1 cellular context compared by ENCODE assay signal in the genomic region with DNA sequence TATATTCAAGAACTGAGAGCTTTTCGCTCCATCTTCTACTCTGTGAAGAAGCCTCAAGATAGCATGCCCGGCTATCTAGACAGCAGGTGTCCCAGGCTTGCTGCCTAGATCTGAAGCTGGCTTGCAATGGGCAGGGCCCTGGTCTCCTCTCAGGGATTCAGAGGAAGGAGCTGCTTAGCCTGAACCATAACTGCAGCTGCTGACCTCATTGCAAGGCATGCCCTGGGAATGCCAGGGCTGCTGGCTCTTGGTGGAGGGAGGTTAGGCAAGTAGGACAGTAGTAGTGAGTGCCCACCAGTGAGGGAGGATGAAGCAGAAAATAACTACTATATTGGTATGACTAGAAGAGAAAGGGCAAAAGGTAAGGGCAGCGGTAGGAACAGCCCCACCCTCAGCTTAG.
TF ChIP-seq lines count a peak whose summit lies in the region.

No MANE protein-coding gene starts in this region.

TF ChIP-seq in IMR-90, 13 proteins besides CTCF, POLR2A, EP300 and RAD21:
- TF ChIP-seq MXI1 (IDR thresholded peaks at IDR 0.05; ENCODE audit: borderline replicate concordance, low read depth, low read length) = no peak
- no peak for TF ChIP-seq BHLHE40 (IDR thresholded peaks at IDR 0.05; ENCODE audit: low read depth, low read length)
- no peak for TF ChIP-seq CEBPB (IDR thresholded peaks at IDR 0.05; ENCODE audit: low read depth, low read length)
- no peak for TF ChIP-seq NFE2L2 (IDR thresholded peaks at IDR 0.05; ENCODE audit: low read depth, low read length)
- TF ChIP-seq SMC3 (IDR thresholded peaks at IDR 0.05; ENCODE audit: low read depth, low read length) = no peak
- TF ChIP-seq FOS (IDR thresholded peaks at IDR 0.05; ENCODE audit: low read depth, low read length) = no peak
- TF ChIP-seq CHD1 (IDR thresholded peaks at IDR 0.05; ENCODE audit: low read depth, low read length) = no peak
- no peak for TF ChIP-seq MAZ (IDR thresholded peaks at IDR 0.05; ENCODE audit: borderline replicate concordance, low read depth, low read length)
- TF ChIP-seq, protein P1, sequence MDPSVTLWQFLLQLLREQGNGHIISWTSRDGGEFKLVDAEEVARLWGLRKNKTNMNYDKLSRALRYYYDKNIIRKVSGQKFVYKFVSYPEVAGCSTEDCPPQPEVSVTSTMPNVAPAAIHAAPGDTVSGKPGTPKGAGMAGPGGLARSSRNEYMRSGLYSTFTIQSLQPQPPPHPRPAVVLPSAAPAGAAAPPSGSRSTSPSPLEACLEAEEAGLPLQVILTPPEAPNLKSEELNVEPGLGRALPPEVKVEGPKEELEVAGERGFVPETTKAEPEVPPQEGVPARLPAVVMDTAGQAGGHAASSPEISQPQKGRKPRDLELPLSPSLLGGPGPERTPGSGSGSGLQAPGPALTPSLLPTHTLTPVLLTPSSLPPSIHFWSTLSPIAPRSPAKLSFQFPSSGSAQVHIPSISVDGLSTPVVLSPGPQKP (IDR thresholded peaks at IDR 0.05; ENCODE audit: borderline replicate concordance, low read depth, low read length) = no peak
- TF ChIP-seq RCOR1 (IDR thresholded peaks at IDR 0.05; ENCODE audit: insufficient replicate concordance, low read length) = no peak
- TF ChIP-seq MAFK (IDR thresholded peaks at IDR 0.05; ENCODE audit: low read depth, low read length) = no peak
- no peak for TF ChIP-seq RFX5 (IDR thresholded peaks at IDR 0.05; ENCODE audit: low read depth, low read length)
- TF ChIP-seq, protein P2, sequence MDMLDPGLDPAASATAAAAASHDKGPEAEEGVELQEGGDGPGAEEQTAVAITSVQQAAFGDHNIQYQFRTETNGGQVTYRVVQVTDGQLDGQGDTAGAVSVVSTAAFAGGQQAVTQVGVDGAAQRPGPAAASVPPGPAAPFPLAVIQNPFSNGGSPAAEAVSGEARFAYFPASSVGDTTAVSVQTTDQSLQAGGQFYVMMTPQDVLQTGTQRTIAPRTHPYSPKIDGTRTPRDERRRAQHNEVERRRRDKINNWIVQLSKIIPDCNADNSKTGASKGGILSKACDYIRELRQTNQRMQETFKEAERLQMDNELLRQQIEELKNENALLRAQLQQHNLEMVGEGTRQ (IDR thresholded peaks at IDR 0.05; ENCODE audit: low read depth, low read length) = no peak
